Comparison of ENCODE assay signal across 5 cellular contexts in the genomic region with DNA sequence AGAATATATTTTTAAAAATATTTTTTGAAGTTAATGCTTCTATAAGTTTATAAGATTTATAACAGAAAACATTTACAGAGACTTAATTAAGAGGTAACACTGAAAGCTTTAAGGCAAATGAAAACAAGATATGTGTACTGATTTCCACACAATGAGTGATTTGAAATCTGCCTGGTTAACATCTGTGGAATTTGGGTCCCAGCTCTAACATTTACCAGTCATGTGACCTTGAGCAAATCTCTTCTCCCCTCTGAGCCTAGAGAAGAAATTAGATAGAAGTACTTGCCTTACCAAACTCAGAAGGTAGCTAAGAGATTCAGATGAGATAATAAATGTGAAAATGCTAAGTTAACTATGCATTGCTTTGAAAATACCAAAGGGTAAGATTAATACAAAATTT.
"Had no signal": no experiment of that assay in that cellular context is flagged by ENCODE, and none has a peak within 500 bp of the region (broad histone marks: within the 10 kb centered on the region; RNA-seq: fewer than 3 reads in every experiment).

No MANE protein-coding gene starts in this region.

- H3K27ac ChIP-seq: HL-60 had no signal

- DNase-seq: H9, HCEC 1CT, KG1 had no signal

- H3K4me2 ChIP-seq: GM23338 had no signal

- H3K4me3 ChIP-seq: GM23338 had no signal
